Comparison of ENCODE assay signal across 29 cellular contexts in the genomic region with DNA sequence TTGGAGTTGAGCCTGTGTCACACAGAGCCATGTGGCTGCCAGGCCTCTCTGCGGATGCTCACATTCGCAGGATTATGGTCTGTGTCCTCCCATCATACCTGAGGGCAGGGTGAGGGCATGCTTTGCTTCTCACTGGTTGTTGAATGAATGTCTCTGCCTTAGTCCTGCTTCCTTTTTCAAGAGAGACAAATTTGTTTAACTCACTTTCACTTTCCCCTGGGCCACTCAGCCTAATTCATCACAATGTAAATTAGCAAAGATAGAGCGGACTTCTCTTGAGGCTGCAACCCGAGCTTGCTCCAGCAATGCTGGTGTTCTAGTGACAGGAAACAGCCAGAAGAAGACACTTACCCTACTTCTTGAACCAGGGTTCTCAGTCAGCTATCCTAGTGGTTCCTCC. TPM values are rescaled to one million over a fixed set of nuclear protein-coding genes. Genes with fewer than 3 reads are reported as not detected.
DNase-seq lines count a peak whose midpoint lies in the region; ATAC-seq, FAIRE-seq and TF ChIP-seq lines count a peak whose summit lies in the region.
"Had no signal": no experiment of that assay in that cellular context is flagged by ENCODE, and none has a peak within 500 bp of the region (broad histone marks: within the 10 kb centered on the region; RNA-seq: fewer than 3 reads in every experiment).

No MANE protein-coding gene starts in this region.

- DNase-seq in RPMI7951 (ENCODE audit: low read depth) (peak; percentile 12), NCI-H524 (lab: John Stamatoyannopoulos, UW) (no peak), HTR-8/SVneo (ENCODE audit: insufficient read length, low spot score) (no peak), cardiac septum (ENCODE audit: low spot score) (no peak), NOMO-1 treated with DMSO at 0.1 percent for 48 hours (lab: John Stamatoyannopoulos, UW; ENCODE audit: unreplicated experiment) (no peak)
- DNase-seq: activated CD8-positive, alpha-beta memory T cell treated with anti-CD3 and anti-CD28 coated beads, Interleukin-2, amount 50 U/mL, for 4 hours; CD4-positive, CD25-positive, alpha-beta regulatory T cell; foreskin fibroblast; GDM1; hippocampal formation; left lung; MM.1S; naive thymus-derived CD8-positive, alpha-beta T cell; NCI-H1436 treated with DMSO at 0.1 percent for 48 hours; NCI-H748 treated with DMSO at 0.1 percent for 48 hours; ovary; PC-3; SHP77 treated with DMSO at 0.1 percent for 48 hours; stimulated activated CD4-positive, alpha-beta T cell treated with anti-CD3 and anti-CD28 coated beads, Interleukin-12 subunit alpha, Interleukin-12 subunit beta, amount 100 ng/mL, for 4 hours; stimulated activated CD4-positive, alpha-beta T cell treated with anti-CD3 and anti-CD28 coated beads, Interleukin-4, amount 100 ng/mL, for 4 hours; stimulated activated naive CD8-positive, alpha-beta T cell treated with anti-CD3 and anti-CD28 coated beads, Interleukin-15, Interleukin-2, amounts not matched to agents 100 U/mL and 50 U/mL, for 24 hours; T-helper 17 cell; thyroid gland had no signal

- ATAC-seq in GM18505 (IDR thresholded peaks at IDR 0.05; ENCODE audit: unreplicated experiment) (peak; percentile 85), GM19324 (IDR thresholded peaks at IDR 0.05; ENCODE audit: low FRiP score, unreplicated experiment) (peak; percentile 84), HG03039 (IDR thresholded peaks at IDR 0.05; ENCODE audit: unreplicated experiment) (peak; percentile 49)
- ATAC-seq: activated T-helper 17 cell treated with anti-CD3 and anti-CD28 coated beads, Interleukin-2, amount 50 U/mL, for 72 hours; left lung; naive thymus-derived CD8-positive, alpha-beta T cell; PC-3; stimulated activated naive CD8-positive, alpha-beta T cell treated with anti-CD3 and anti-CD28 coated beads, Interleukin-15, Interleukin-2, amounts not matched to agents 100 U/mL and 50 U/mL, for 24 hours; T-helper 17 cell had no signal

- no peak for TF ChIP-seq POLR2A in GM18505 (IDR thresholded peaks at IDR 0.05; ENCODE audit: borderline replicate concordance, extremely low read depth, insufficient read depth, insufficient read length)

- no peak for FAIRE-seq in HTR-8/SVneo (lab: Jason Lieb, UNC)

- intact Hi-C loops in cardiac septum (cut with DNase I) = no loop called here

RNA-seq across cellular contexts. Expression of a gene that starts 35.5 kb away (rescaled TPM):
- not detected in 2 replicates for total RNA-seq in RPMI7951 (2014; rRNA removed; shearing (Covaris generic))
- not detected for total RNA-seq in cardiac septum
- total RNA-seq: activated T-helper 17 cell treated with anti-CD3 and anti-CD28 coated beads, Interleukin-2, amount 50 U/mL, for 72 hours; cerebellum; naive thymus-derived CD8-positive, alpha-beta T cell; ovary; right atrium auricular region had no signal

RNA-seq across cellular contexts. Expression of a gene that starts 43.7 kb away (rescaled TPM):
- total RNA-seq in RPMI7951 (2014; rRNA removed; shearing (Covaris generic)) = not detected in 2 replicates
- total RNA-seq in cardiac septum = not detected
- total RNA-seq: activated T-helper 17 cell treated with anti-CD3 and anti-CD28 coated beads, Interleukin-2, amount 50 U/mL, for 72 hours; CD4-positive, CD25-positive, alpha-beta regulatory T cell; cerebellum; naive thymus-derived CD8-positive, alpha-beta T cell; ovary; PC-3; right atrium auricular region; T-helper 17 cell had no signal
